In genomic region chr4:158172558-158173258, GRCh38 we compare ENCODE assay signal across 8 cellular contexts. TPM values are rescaled to one million over a fixed set of nuclear protein-coding genes. Genes with fewer than 3 reads are reported as not detected.
DNase-seq lines count a peak whose midpoint lies in the region; FAIRE-seq and TF ChIP-seq lines count a peak whose summit lies in the region.

GASK1B (minus strand) TSS chr4:158173025; CDS start chr4:158171375, 1,650 bp downstream.

- no peaks in the 10 kb centered on the region for H3K9me3 ChIP-seq in mucosa of stomach (ENCODE audit: control insufficient read depth, low read length)

- no peak for FAIRE-seq in GM12891 (lab: Jason Lieb, UNC)

- H3K4me3 ChIP-seq in mucosa of stomach (ENCODE audit: low read length): peak within 1 kb of the TSS; percentile 42

- TF ChIP-seq POLR2A in GM12891 (IDR thresholded peaks at IDR 0.05; ENCODE audit: low read depth, low read length): no peak

- POLR2A ChIA-PET in RWPE1 (lab: Yijun Ruan, JAX; ENCODE audit: low non-redundant PET): no interaction called here

- peaks cover 15% of the 10 kb centered on the region for H3K4me1 ChIP-seq in mucosa of stomach (ENCODE audit: control insufficient read depth, insufficient read depth, low read length)

- no peaks in the 10 kb centered on the region for H3K36me3 ChIP-seq in mucosa of stomach (ENCODE audit: control insufficient read depth, insufficient read depth, low read length)

- peak within 1 kb of the TSS; percentile 54 for H3K9ac ChIP-seq in mucosa of stomach (ENCODE audit: low read length)

- no peaks in the 10 kb centered on the region for H3K27me3 ChIP-seq in mucosa of stomach (ENCODE audit: control insufficient read depth, insufficient read depth, low read length)

- TF ChIP-seq CTCF in RWPE1 (conservative IDR thresholded peaks at IDR 0.05; ENCODE audit: low read depth): peak; percentile 70

- H3K27ac ChIP-seq in RWPE1 (no peak within 1 kb of the TSS), epithelial cell of prostate (peak within 1 kb of the TSS; percentile 57)

- peak; percentile 59 for DNase-seq in SIG-M5 treated with dmso at 0.1 percent for 504 hours (lab: John Stamatoyannopoulos, UW; ENCODE audit: unreplicated experiment)
- DNase-seq in SIG-M5 (lab: John Stamatoyannopoulos, UW): no peak
- DNase-seq in HT1080 (ENCODE audit: low read depth): peak; percentile 54
- peak; percentile 50 for DNase-seq in RWPE1 (ENCODE audit: low spot score)
- no peak for DNase-seq in epithelial cell of prostate (ENCODE audit: low read depth, low spot score)
- DNase-seq in GM12891 (ENCODE audit: insufficient read length, low spot score): no peak
- DNase-seq in GM19240 (ENCODE audit: insufficient read length, low spot score): no peak

- CTCF ChIA-PET in RWPE1 (lab: Yijun Ruan, JAX): interaction anchor here (0.6 to 2.2 kb wide), 9 partner anchors 13 to 498 kb away, joined by 3 to 10 read pairs (median 3); no protein-coding TSS in a partner anchor

TF ChIP-seq in GM12891, 5 proteins besides CTCF, POLR2A, EP300 and RAD21:
- TF ChIP-seq POLR2AphosphoS5 (IDR thresholded peaks at IDR 0.05; ENCODE audit: low read depth, low read length): no peak
- no peak for TF ChIP-seq PAX5 (IDR thresholded peaks at IDR 0.05; ENCODE audit: insufficient read depth, low read length, severe bottlenecking)
- no peak for TF ChIP-seq POU2F2 (IDR thresholded peaks at IDR 0.05; ENCODE audit: low read depth, low read length)
- TF ChIP-seq SPI1 (IDR thresholded peaks at IDR 0.05; ENCODE audit: low read depth, low read length): no peak
- TF ChIP-seq TAF1 (IDR thresholded peaks at IDR 0.05; ENCODE audit: low read depth, low read length): no peak
TF ChIP-seq in GM12891: peak in this region for 0.

RNA-seq across cellular contexts. Expression of gene GASK1B, which starts in this region (rescaled TPM):
- total RNA-seq in HT1080 (2014; rRNA removed; shearing (Covaris generic)): 0.21 TPM in 1 of 2 replicates, not detected in the other
- 0.28 and 0.31 TPM in 2 replicates for polyA plus RNA-seq in HT1080 (2015; cell fraction: cytosol; rRNA removed)
- polyA plus RNA-seq in HT1080 (2015; cell fraction: nucleus; rRNA removed): 0.40 and 0.57 TPM in 2 replicates
- 0.13 TPM for polyA plus RNA-seq in GM12891 (2012; ENCODE audit: low read depth, missing spikeins)

Comparison
In these comparisons a context has a peak if more than half of its experiments do, and no peak if none do; other contexts are left out.
1. DNase-seq: peak in SIG-M5 treated with dmso at 0.1 percent for 504 hours (single experiment) and RWPE1 (single experiment); none in SIG-M5 (single experiment), epithelial cell of prostate (single experiment), GM12891 (single experiment) and GM19240 (single experiment).
2. Peak in DNase-seq in HT1080; RNA of the gene not detected or under 1 TPM.